8 cellular contexts compared by ENCODE assay signal in the genomic region with DNA sequence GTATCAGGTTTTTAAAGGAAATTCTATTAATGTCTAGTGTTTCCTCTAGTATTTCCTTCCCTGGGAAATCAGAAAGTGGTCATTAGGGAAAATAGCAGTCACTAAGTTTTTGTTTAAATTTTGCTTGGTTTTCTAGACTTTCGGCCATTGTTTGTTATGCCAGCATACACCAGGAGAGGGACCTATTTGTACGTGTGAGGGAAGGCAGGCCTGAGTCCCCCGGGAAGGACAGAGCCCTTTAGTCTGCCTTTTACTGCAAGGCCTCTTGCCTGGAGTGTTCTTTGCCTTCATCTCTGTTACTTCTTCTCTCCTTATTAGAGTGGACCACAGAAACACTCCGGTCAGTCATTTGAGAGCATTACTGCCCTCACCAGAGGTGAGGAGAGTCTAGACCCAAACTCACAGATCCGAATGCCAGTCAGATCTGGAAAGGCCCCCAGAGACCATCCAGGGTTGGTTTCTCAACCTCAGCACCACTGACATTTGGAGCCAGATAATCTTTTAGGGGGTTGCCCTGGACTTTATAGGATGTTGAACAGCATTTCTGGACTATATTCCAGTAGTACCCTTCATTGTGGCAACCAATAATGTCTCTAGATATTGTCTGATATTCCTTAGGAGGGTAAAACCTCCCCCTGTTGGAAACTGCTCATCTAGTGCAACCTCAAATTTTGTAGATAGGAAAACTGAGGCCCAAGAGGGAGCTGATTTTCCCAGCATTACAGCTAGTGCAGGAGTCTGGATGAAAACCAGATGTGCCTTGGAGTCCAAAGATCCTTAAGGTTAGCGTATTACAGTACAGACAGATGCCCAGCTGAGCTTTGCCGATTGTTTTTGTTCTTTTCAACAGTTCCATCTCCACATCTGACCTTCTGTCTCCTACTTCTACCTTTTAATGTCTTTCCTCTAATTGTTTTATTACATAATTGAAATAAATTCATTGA.
DNase-seq lines count a peak whose midpoint lies in the region.

No MANE protein-coding gene starts in this region.

- no peak overlapping the region for H3K4me3 Mint-ChIP-seq in IgD-negative memory B cell
- no peak overlapping the region for H3K4me3 Mint-ChIP-seq in activated T-helper 1 cell treated with anti-CD3 and anti-CD28 coated beads, Interleukin-12 subunit alpha, Interleukin-12 subunit beta, Interleukin-2, Interleukin-4 antibody, amounts not matched to agents 30 ng/mL and 10 ng/mL and 1 ng/mL, durations not matched to agents 14 hours and 24 hours and 36 hours

- intact Hi-C loops in activated T-helper 1 cell treated with anti-CD3 and anti-CD28 coated beads, Interleukin-12 subunit alpha, Interleukin-12 subunit beta, Interleukin-2, Interleukin-4 antibody, amounts not matched to agents 30 ng/mL and 10 ng/mL and 1 ng/mL, durations not matched to agents 14 hours and 24 hours and 36 hours (cut with micrococcal nuclease) = no loop called here

- peaks cover 2% of the 10 kb centered on the region for H3K36me3 Mint-ChIP-seq in IgD-negative memory B cell
- peaks cover 51% of the 10 kb centered on the region for H3K36me3 Mint-ChIP-seq in activated T-helper 1 cell treated with anti-CD3 and anti-CD28 coated beads, Interleukin-12 subunit alpha, Interleukin-12 subunit beta, Interleukin-2, Interleukin-4 antibody, amounts not matched to agents 30 ng/mL and 10 ng/mL and 1 ng/mL, durations not matched to agents 14 hours and 24 hours and 36 hours (ENCODE audit: low read depth)

- DNase-seq in Ammon's horn (ENCODE audit: low spot score) = peak; percentile 54
- peak; percentile 68 for DNase-seq in dedifferentiated amniotic fluid mesenchymal stem cell (ENCODE audit: extremely low spot score)
- DNase-seq in midbrain (lab: John Stamatoyannopoulos, UW) = peak; percentile 34
- DNase-seq in activated T-helper 1 cell treated with anti-CD3 and anti-CD28 coated beads, Interleukin-12 subunit alpha, Interleukin-12 subunit beta, Interleukin-2, Interleukin-4 antibody, amounts not matched to agents 30 ng/mL and 10 ng/mL and 1 ng/mL, durations not matched to agents 14 hours and 24 hours and 36 hours (ENCODE audit: low spot score) = no peak
- DNase-seq in NCI-H446 treated with DMSO at 0.1 percent for 48 hours (lab: John Stamatoyannopoulos, UW) = no peak
- DNase-seq in 8988T = no peak
- no peak for DNase-seq in DMS79 (lab: John Stamatoyannopoulos, UW)

- no peaks in the 10 kb centered on the region for H3K9me3 Mint-ChIP-seq in IgD-negative memory B cell
- no peaks in the 10 kb centered on the region for H3K9me3 Mint-ChIP-seq in activated T-helper 1 cell treated with anti-CD3 and anti-CD28 coated beads, Interleukin-12 subunit alpha, Interleukin-12 subunit beta, Interleukin-2, Interleukin-4 antibody, amounts not matched to agents 30 ng/mL and 10 ng/mL and 1 ng/mL, durations not matched to agents 14 hours and 24 hours and 36 hours

- no peaks in the 10 kb centered on the region for H3K27me3 Mint-ChIP-seq in IgD-negative memory B cell
- H3K27me3 Mint-ChIP-seq in activated T-helper 1 cell treated with anti-CD3 and anti-CD28 coated beads, Interleukin-12 subunit alpha, Interleukin-12 subunit beta, Interleukin-2, Interleukin-4 antibody, amounts not matched to agents 30 ng/mL and 10 ng/mL and 1 ng/mL, durations not matched to agents 14 hours and 24 hours and 36 hours (ENCODE audit: insufficient read depth) = no peaks in the 10 kb centered on the region

- peak overlapping the region in 2 of 3 donors; percentile 12 to 67 for H3K27ac Mint-ChIP-seq in IgD-negative memory B cell
- no peak overlapping the region for H3K27ac Mint-ChIP-seq in activated T-helper 1 cell treated with anti-CD3 and anti-CD28 coated beads, Interleukin-12 subunit alpha, Interleukin-12 subunit beta, Interleukin-2, Interleukin-4 antibody, amounts not matched to agents 30 ng/mL and 10 ng/mL and 1 ng/mL, durations not matched to agents 14 hours and 24 hours and 36 hours

- no peaks in the 10 kb centered on the region for H3K4me1 Mint-ChIP-seq in IgD-negative memory B cell
- no peaks in the 10 kb centered on the region for H3K4me1 Mint-ChIP-seq in activated T-helper 1 cell treated with anti-CD3 and anti-CD28 coated beads, Interleukin-12 subunit alpha, Interleukin-12 subunit beta, Interleukin-2, Interleukin-4 antibody, amounts not matched to agents 30 ng/mL and 10 ng/mL and 1 ng/mL, durations not matched to agents 14 hours and 24 hours and 36 hours (ENCODE audit: low read depth)

Comparison
In these comparisons a context has a peak if more than half of its experiments do, and no peak if none do; other contexts are left out.
1. DNase-seq: peak in Ammon's horn (single experiment), dedifferentiated amniotic fluid mesenchymal stem cell (single experiment) and midbrain (single experiment); none in activated T-helper 1 cell treated with anti-CD3 and anti-CD28 coated beads, Interleukin-12 subunit alpha, Interleukin-12 subunit beta, Interleukin-2, Interleukin-4 antibody, amounts not matched to agents 30 ng/mL and 10 ng/mL and 1 ng/mL, durations not matched to agents 14 hours and 24 hours and 36 hours (single experiment), NCI-H446 treated with DMSO at 0.1 percent for 48 hours (single experiment), 8988T (single experiment) and DMS79 (single experiment).